Comparison of ENCODE assay signal across 1 cellular context in genomic region chr1:108851567-108851966, GRCh38.
TF ChIP-seq lines count a peak whose summit lies in the region.

No MANE protein-coding gene starts in this region.

TF ChIP-seq in GM23338, 12 proteins besides CTCF, POLR2A, EP300 and RAD21 (continued from another document):
- TF ChIP-seq, protein P1, sequence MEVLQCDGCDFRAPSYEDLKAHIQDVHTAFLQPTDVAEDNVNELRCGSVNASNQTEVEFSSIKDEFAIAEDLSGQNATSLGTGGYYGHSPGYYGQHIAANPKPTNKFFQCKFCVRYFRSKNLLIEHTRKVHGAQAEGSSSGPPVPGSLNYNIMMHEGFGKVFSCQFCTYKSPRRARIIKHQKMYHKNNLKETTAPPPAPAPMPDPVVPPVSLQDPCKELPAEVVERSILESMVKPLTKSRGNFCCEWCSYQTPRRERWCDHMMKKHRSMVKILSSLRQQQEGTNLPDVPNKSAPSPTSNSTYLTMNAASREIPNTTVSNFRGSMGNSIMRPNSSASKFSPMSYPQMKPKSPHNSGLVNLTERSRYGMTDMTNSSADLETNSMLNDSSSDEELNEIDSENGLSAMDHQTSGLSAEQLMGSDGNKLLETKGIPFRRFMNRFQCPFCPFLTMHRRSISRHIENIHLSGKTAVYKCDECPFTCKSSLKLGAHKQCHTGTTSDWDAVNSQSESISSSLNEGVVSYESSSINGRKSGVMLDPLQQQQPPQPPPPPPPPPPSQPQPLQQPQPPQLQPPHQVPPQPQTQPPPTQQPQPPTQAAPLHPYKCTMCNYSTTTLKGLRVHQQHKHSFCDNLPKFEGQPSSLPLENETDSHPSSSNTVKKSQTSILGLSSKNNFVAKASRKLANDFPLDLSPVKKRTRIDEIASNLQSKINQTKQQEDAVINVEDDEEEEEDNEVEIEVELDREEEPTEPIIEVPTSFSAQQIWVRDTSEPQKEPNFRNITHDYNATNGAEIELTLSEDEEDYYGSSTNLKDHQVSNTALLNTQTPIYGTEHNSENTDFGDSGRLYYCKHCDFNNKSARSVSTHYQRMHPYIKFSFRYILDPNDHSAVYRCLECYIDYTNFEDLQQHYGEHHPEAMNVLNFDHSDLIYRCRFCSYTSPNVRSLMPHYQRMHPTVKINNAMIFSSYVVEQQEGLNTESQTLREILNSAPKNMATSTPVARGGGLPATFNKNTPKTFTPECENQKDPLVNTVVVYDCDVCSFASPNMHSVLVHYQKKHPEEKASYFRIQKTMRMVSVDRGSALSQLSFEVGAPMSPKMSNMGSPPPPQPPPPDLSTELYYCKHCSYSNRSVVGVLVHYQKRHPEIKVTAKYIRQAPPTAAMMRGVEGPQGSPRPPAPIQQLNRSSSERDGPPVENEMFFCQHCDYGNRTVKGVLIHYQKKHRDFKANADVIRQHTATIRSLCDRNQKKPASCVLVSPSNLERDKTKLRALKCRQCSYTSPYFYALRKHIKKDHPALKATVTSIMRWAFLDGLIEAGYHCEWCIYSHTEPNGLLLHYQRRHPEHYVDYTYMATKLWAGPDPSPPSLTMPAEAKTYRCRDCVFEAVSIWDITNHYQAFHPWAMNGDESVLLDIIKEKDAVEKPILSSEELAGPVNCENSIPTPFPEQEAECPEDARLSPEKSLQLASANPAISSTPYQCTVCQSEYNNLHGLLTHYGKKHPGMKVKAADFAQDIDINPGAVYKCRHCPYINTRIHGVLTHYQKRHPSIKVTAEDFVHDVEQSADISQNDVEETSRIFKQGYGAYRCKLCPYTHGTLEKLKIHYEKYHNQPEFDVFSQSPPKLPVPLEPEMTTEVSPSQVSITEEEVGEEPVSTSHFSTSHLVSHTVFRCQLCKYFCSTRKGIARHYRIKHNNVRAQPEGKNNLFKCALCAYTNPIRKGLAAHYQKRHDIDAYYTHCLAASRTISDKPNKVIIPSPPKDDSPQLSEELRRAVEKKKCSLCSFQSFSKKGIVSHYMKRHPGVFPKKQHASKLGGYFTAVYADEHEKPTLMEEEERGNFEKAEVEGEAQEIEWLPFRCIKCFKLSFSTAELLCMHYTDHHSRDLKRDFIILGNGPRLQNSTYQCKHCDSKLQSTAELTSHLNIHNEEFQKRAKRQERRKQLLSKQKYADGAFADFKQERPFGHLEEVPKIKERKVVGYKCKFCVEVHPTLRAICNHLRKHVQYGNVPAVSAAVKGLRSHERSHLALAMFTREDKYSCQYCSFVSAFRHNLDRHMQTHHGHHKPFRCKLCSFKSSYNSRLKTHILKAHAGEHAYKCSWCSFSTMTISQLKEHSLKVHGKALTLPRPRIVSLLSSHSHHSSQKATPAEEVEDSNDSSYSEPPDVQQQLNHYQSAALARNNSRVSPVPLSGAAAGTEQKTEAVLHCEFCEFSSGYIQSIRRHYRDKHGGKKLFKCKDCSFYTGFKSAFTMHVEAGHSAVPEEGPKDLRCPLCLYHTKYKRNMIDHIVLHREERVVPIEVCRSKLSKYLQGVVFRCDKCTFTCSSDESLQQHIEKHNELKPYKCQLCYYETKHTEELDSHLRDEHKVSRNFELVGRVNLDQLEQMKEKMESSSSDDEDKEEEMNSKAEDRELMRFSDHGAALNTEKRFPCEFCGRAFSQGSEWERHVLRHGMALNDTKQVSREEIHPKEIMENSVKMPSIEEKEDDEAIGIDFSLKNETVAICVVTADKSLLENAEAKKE (CRISPR knock-in tag; IDR thresholded peaks at IDR 0.05): no peak
- TF ChIP-seq CREB1 (CRISPR knock-in tag; IDR thresholded peaks at IDR 0.05; ENCODE audit: low read depth) (no peak), EZH2 (IDR thresholded peaks at IDR 0.05; ENCODE audit: low read depth, unreplicated experiment) (no peak)
